In genomic region chr3:118488751-118489150, GRCh38 we compare ENCODE assay signal across 19 cellular contexts.
A peak's percentile ranks its signal among the peaks of the same experiment; 100 is the strongest.
DNase-seq lines count a peak whose midpoint lies in the region; ATAC-seq, FAIRE-seq and TF ChIP-seq lines count a peak whose summit lies in the region.
"Had no signal": no experiment of that assay in that cellular context is flagged by ENCODE, and none has a peak within 500 bp of the region (broad histone marks: within the 10 kb centered on the region; RNA-seq: fewer than 3 reads in every experiment).

No MANE protein-coding gene starts in this region.

- H3K27ac Mint-ChIP-seq in Caco-2 (ENCODE audit: unreplicated experiment) (peak overlapping the region; percentile 1), T-cell (no peak overlapping the region)
- H3K27ac Mint-ChIP-seq: CD8-positive, alpha-beta T cell had no signal

- H3K9ac ChIP-seq in HUES48 (ENCODE audit: low read depth, low read length), result no peak overlapping the region
- H3K9ac ChIP-seq: BLaER1 treated with 17β-estradiol and CSF1 and Interleukin-3, amounts not matched to agents 10 nM and 100 nM; GM23248 had no signal

- H3K4me1 ChIP-seq in Caco-2, result no peaks in the 10 kb centered on the region
- H3K4me1 ChIP-seq in HUES48 (ENCODE audit: control insufficient read depth, insufficient read depth, low read length), result peaks cover under 1% of the 10 kb centered on the region; the same call in 1 of the 2 replicates
- peaks cover 11% of the 10 kb centered on the region for H3K4me1 ChIP-seq in BE2C
- H3K4me1 ChIP-seq: BLaER1 treated with 17β-estradiol and CSF1 and Interleukin-3, amounts not matched to agents 10 nM and 100 nM had no signal

- intact Hi-C loops in Caco-2 (cut with micrococcal nuclease; ENCODE audit: unreplicated experiment), result loop anchor here (2.0 kb wide), 1 partner anchor 42 kb away; no protein-coding TSS in a partner anchor

- H3K27me3 ChIP-seq in Caco-2 (replicated peaks; ENCODE audit: control insufficient read depth, insufficient read depth, low read length), result no peaks in the 10 kb centered on the region
- H3K27me3 ChIP-seq in HUES48 (ENCODE audit: control insufficient read depth, insufficient read depth, low read length), result no peaks in the 10 kb centered on the region
- H3K27me3 ChIP-seq in bronchial epithelial cell (ENCODE audit: control insufficient read depth, insufficient read depth, low read length), result no peaks in the 10 kb centered on the region
- H3K27me3 ChIP-seq in BE2C, result no peaks in the 10 kb centered on the region
- H3K27me3 ChIP-seq: BLaER1 treated with 17β-estradiol and CSF1 and Interleukin-3, amounts not matched to agents 10 nM and 100 nM had no signal

- H3K9me3 ChIP-seq in Caco-2, result no peaks in the 10 kb centered on the region
- H3K9me3 ChIP-seq in HUES48 (ENCODE audit: control insufficient read depth, insufficient read depth, low read length), result no peaks in the 10 kb centered on the region
- no peaks in the 10 kb centered on the region; the same call in 1 of the 2 replicates for H3K9me3 ChIP-seq in BE2C
- H3K9me3 ChIP-seq: BLaER1 treated with 17β-estradiol and CSF1 and Interleukin-3, amounts not matched to agents 10 nM and 100 nM had no signal

- DNase-seq in Caco-2, result no peak
- DNase-seq in bronchial epithelial cell (ENCODE audit: low read depth), result peak; percentile 82
- DNase-seq in islet precursor cell, result peak; percentile 53
- DNase-seq in BE2C, result no peak
- DNase-seq in T-cell, result no peak
- no peak for DNase-seq in UCSD-AML1 (lab: John Stamatoyannopoulos, UW; ENCODE audit: unreplicated experiment)
- DNase-seq: 8988T; CD8-positive, alpha-beta T cell; DMS 273 treated with DMSO at 0.1 percent for 48 hours; DMS53; DND-41; EL; GM23248; H9 had no signal

- no peak overlapping the region for H3K4me3 Mint-ChIP-seq in Caco-2 (ENCODE audit: unreplicated experiment)
- no peak overlapping the region for H3K4me3 Mint-ChIP-seq in T-cell
- H3K4me3 Mint-ChIP-seq: CD8-positive, alpha-beta T cell; H9 had no signal

- CTCF ChIA-PET in Caco-2 (lab: Charles Lee) (no interaction called here), T-cell (lab: Charles Lee) (no interaction called here)

- POLR2A ChIA-PET in Caco-2 (lab: Charles Lee), result no interaction called here
- POLR2A ChIA-PET in T-cell (lab: Charles Lee), result no interaction called here

- H3K4me3 ChIP-seq in Caco-2 (ENCODE audit: low read depth, low read length), result no peak overlapping the region
- no peak overlapping the region for H3K4me3 ChIP-seq in HUES48 (ENCODE audit: low read depth, low read length)
- H3K4me3 ChIP-seq in bronchial epithelial cell (ENCODE audit: low read depth, low read length), result no peak overlapping the region
- no peak overlapping the region for H3K4me3 ChIP-seq in BE2C (ENCODE audit: low read depth, low read length)
- H3K4me3 ChIP-seq: BLaER1 treated with 17β-estradiol and CSF1 and Interleukin-3, amounts not matched to agents 10 nM and 100 nM; GM12878; GM23248 had no signal

- H3K36me3 ChIP-seq in Caco-2 (ENCODE audit: control insufficient read depth, insufficient read depth, low read length) (no peaks in the 10 kb centered on the region), HUES48 (ENCODE audit: control insufficient read depth, insufficient read depth, low read length) (no peaks in the 10 kb centered on the region), bronchial epithelial cell (ENCODE audit: control insufficient read depth, insufficient read depth, low read length) (no peaks in the 10 kb centered on the region), BE2C (no peaks in the 10 kb centered on the region)
- H3K36me3 ChIP-seq: BLaER1 treated with 17β-estradiol and CSF1 and Interleukin-3, amounts not matched to agents 10 nM and 100 nM had no signal

- H3K9me3 Mint-ChIP-seq in Caco-2 (ENCODE audit: unreplicated experiment), result peaks cover 10% of the 10 kb centered on the region
- H3K9me3 Mint-ChIP-seq in T-cell, result peaks cover 0 to 19% (median 4%) of the 10 kb centered on the region in 3 donors
- H3K9me3 Mint-ChIP-seq: CD8-positive, alpha-beta T cell; H9 had no signal

- peak overlapping the region; percentile 48 for H3K27ac ChIP-seq in HUES48 (ENCODE audit: low read depth, low read length)
- H3K27ac ChIP-seq: BLaER1 treated with 17β-estradiol and CSF1 and Interleukin-3, amounts not matched to agents 10 nM and 100 nM; GM23248 had no signal

- ATAC-seq in GM18520 (IDR thresholded peaks at IDR 0.05; ENCODE audit: unreplicated experiment) (no peak), T-cell (replicated peaks in 1 of 4) (no peak)
- ATAC-seq: CD8-positive, alpha-beta T cell; GM12878 had no signal

- H3K27me3 Mint-ChIP-seq in Caco-2 (ENCODE audit: insufficient read depth, unreplicated experiment) (no peaks in the 10 kb centered on the region), T-cell (no peaks in the 10 kb centered on the region)

- H3K36me3 Mint-ChIP-seq in Caco-2 (ENCODE audit: insufficient read depth, unreplicated experiment), result no peaks in the 10 kb centered on the region
- H3K36me3 Mint-ChIP-seq in T-cell, result no peaks in the 10 kb centered on the region
- H3K36me3 Mint-ChIP-seq: CD8-positive, alpha-beta T cell had no signal

- no TSS peak for BruUV-seq in Caco-2 (replicated peaks; lab: Mats Ljungman, UMichigan)

- H3K4me1 Mint-ChIP-seq in Caco-2 (ENCODE audit: low read depth, unreplicated experiment) (peaks cover 10% of the 10 kb centered on the region), T-cell (no peaks in the 10 kb centered on the region)

- TF ChIP-seq CTCF in Caco-2 (IDR thresholded peaks at IDR 0.05; ENCODE audit: insufficient read depth in 1 of 2, low read depth in 1 of 2, low read length in 1 of 2, severe bottlenecking in 1 of 2, unreplicated experiment in 1 of 2) (no peak), bronchial epithelial cell (IDR thresholded peaks at IDR 0.05; ENCODE audit: insufficient read depth, low read length, severe bottlenecking) (no peak), BE2C (IDR thresholded peaks at IDR 0.05; ENCODE audit: low read depth, low read length) (no peak)

- no peak for FAIRE-seq in bronchial epithelial cell (lab: Jason Lieb, UNC)
- FAIRE-seq: GM12878, GM19239 had no signal

Comparison
In these comparisons a context has a peak if more than half of its experiments do, and no peak if none do; other contexts are left out.
1. DNase-seq: peak in bronchial epithelial cell (single experiment) and islet precursor cell (single experiment); none in Caco-2 (0 of 2), BE2C (single experiment), T-cell (0 of 34) and UCSD-AML1 (single experiment).